Comparison of ENCODE assay signal across 8 cellular contexts in genomic region chr13:60163525-60164471, GRCh38. TPM values are rescaled to one million over a fixed set of nuclear protein-coding genes. Genes with fewer than 3 reads are reported as not detected.
A peak's percentile ranks its signal among the peaks of the same experiment; 100 is the strongest.
DNase-seq lines count a peak whose midpoint lies in the region; ATAC-seq and TF ChIP-seq lines count a peak whose summit lies in the region.

Gene DIAPH3, minus strand, starts transcription at chr13:60163928. Its CDS starts 162 bp downstream, at chr13:60163766.

- intact Hi-C loops in testis (cut with DNase I; ENCODE audit: low total_unique reads), result no loop called here

- H3K27me3 Mint-ChIP-seq in activated naive CD4-positive, alpha-beta T cell treated with anti-CD3 and anti-CD28 coated beads, Interleukin-2, amount 50 U/mL, for 24 hours, result no peaks in the 10 kb centered on the region

- H3K27ac Mint-ChIP-seq in activated naive CD4-positive, alpha-beta T cell treated with anti-CD3 and anti-CD28 coated beads, Interleukin-2, amount 50 U/mL, for 24 hours, result peak within 1 kb of the TSS; percentile 75

- WGBS in testis, 2 donors, result 0 to 1% methylated on average over 15 to 60 of the region's 62 CpGs

- peak; percentile 38 for TF ChIP-seq POLR2A in testis (IDR thresholded peaks at IDR 0.05)

- H3K36me3 ChIP-seq in testis (ENCODE audit: low read depth, missing control alignments), result no peaks in the 10 kb centered on the region

- H3K4me1 ChIP-seq in testis, result peaks cover 8% of the 10 kb centered on the region

- ATAC-seq in HG02588 (IDR thresholded peaks at IDR 0.05; ENCODE audit: unreplicated experiment) (peak; percentile 100), SK-N-SH treated with all-trans-retinoic acid at 6 μM for 48 hours (peak; percentile 100)

- peaks cover 20% of the 10 kb centered on the region for H3K4me1 Mint-ChIP-seq in activated naive CD4-positive, alpha-beta T cell treated with anti-CD3 and anti-CD28 coated beads, Interleukin-2, amount 50 U/mL, for 24 hours

- DNase-seq in NCI-H1092 (lab: John Stamatoyannopoulos, UW) (peak; percentile 98), globus pallidus (ENCODE audit: low spot score) (peak; percentile 94), occipital lobe (lab: John Stamatoyannopoulos, UW) (peak; percentile 93), testis (peak; percentile 98)

- no peaks in the 10 kb centered on the region for H3K36me3 Mint-ChIP-seq in activated naive CD4-positive, alpha-beta T cell treated with anti-CD3 and anti-CD28 coated beads, Interleukin-2, amount 50 U/mL, for 24 hours

- TF ChIP-seq CTCF in testis (IDR thresholded peaks at IDR 0.05), result no peak

- H3K27me3 ChIP-seq in testis, result no peaks in the 10 kb centered on the region

- peak within 1 kb of the TSS; percentile 93 for H3K4me3 Mint-ChIP-seq in activated naive CD4-positive, alpha-beta T cell treated with anti-CD3 and anti-CD28 coated beads, Interleukin-2, amount 50 U/mL, for 24 hours

- no peaks in the 10 kb centered on the region for H3K9me3 ChIP-seq in testis

- H3K9me3 Mint-ChIP-seq in activated naive CD4-positive, alpha-beta T cell treated with anti-CD3 and anti-CD28 coated beads, Interleukin-2, amount 50 U/mL, for 24 hours, result no peaks in the 10 kb centered on the region

- peak within 1 kb of the TSS; percentile 84 to 87 for H3K27ac ChIP-seq in testis

- H3K4me3 ChIP-seq in GM08714 (ENCODE audit: low read length) (peak within 1 kb of the TSS; percentile 95), testis (peak within 1 kb of the TSS; percentile 70 to 79)

TF ChIP-seq in SK-N-SH treated with all-trans-retinoic acid at 6 μM for 48 hours, 23 proteins besides CTCF, POLR2A, EP300 and RAD21:
- TF ChIP-seq BACH2 (CRISPR knock-in tag; IDR thresholded peaks at IDR 0.05; ENCODE audit: borderline replicate concordance) (no peak), ZFP30 (CRISPR knock-in tag; IDR thresholded peaks at IDR 0.05) (no peak), ISL1 (CRISPR knock-in tag; IDR thresholded peaks at IDR 0.05) (no peak), PPARA (CRISPR knock-in tag; IDR thresholded peaks at IDR 0.05; ENCODE audit: borderline replicate concordance) (no peak), TSHZ2 (CRISPR knock-in tag; IDR thresholded peaks at IDR 0.05) (no peak), GLIS3 (CRISPR knock-in tag; IDR thresholded peaks at IDR 0.05) (no peak), OSR1 (CRISPR knock-in tag; IDR thresholded peaks at IDR 0.05) (no peak), ZNF70 (CRISPR knock-in tag; IDR thresholded peaks at IDR 0.05) (no peak), RARB (CRISPR knock-in tag; IDR thresholded peaks at IDR 0.05) (no peak)

RNA-seq across cellular contexts. Expression of gene DIAPH3, which starts in this region (rescaled TPM):
- total RNA-seq in occipital lobe, result 5.8 TPM
- 10 to 100 TPM; 12.5 to 18.7 TPM for total RNA-seq in testis
- 30.3 TPM for polyA plus RNA-seq in testis (ENCODE audit: insufficient read depth, low read depth, low replicate concordance)

Comparison
In these comparisons a context has a peak if more than half of its experiments do, and no peak if none do; other contexts are left out.
1. Peak in every context shown above with its lines: DNase-seq, ATAC-seq, H3K4me3 ChIP-seq and H3K27ac ChIP-seq.